In genomic region chr15:72358532-72359180, GRCh38 we compare ENCODE assay signal across 1 cellular context.
TF ChIP-seq lines count a peak whose summit lies in the region.

No MANE protein-coding gene starts in this region.

TF ChIP-seq in HepG2, 621 proteins besides CTCF, POLR2A, EP300 and RAD21 (continued from another document and continues in another):
- TF ChIP-seq KLF6 (CRISPR knock-in tag; IDR thresholded peaks at IDR 0.05) (no peak), AHDC1 (CRISPR knock-in tag; IDR thresholded peaks at IDR 0.05; ENCODE audit: borderline replicate concordance) (0 out of 2 replicates have a peak, but pooled peaks have one; percentile 37), ASH2L (IDR thresholded peaks at IDR 0.05; ENCODE audit: insufficient read length, low read depth, low read length) (no peak), RFX1 (IDR thresholded peaks at IDR 0.05) (no peak), POLR2AphosphoS2 (IDR thresholded peaks at IDR 0.05; ENCODE audit: low read depth, low read length) (no peak), THAP8 (CRISPR knock-in tag; IDR thresholded peaks at IDR 0.05; ENCODE audit: borderline replicate concordance) (no peak), FOXJ3 (CRISPR knock-in tag; IDR thresholded peaks at IDR 0.05; ENCODE audit: borderline replicate concordance) (no peak), ZFYVE20 (CRISPR knock-in tag; IDR thresholded peaks at IDR 0.05; ENCODE audit: borderline replicate concordance, low read depth) (no peak), ETV5 (CRISPR knock-in tag; IDR thresholded peaks at IDR 0.05; ENCODE audit: borderline replicate concordance) (peak; percentile 29; the same call in 1 of the 2 replicates), ZNF550 (CRISPR knock-in tag; IDR thresholded peaks at IDR 0.05; ENCODE audit: borderline replicate concordance) (no peak), NFE2 (CRISPR knock-in tag; IDR thresholded peaks at IDR 0.05) (no peak), ZNF629 (CRISPR knock-in tag; conservative IDR thresholded peaks at IDR 0.05) (no peak), PITX1 (CRISPR knock-in tag; IDR thresholded peaks at IDR 0.05) (no peak), HES4 (CRISPR knock-in tag; IDR thresholded peaks at IDR 0.05; ENCODE audit: borderline replicate concordance) (no peak), DPF2 (CRISPR knock-in tag; IDR thresholded peaks at IDR 0.05; ENCODE audit: borderline replicate concordance, low read depth) (no peak), MED8 (CRISPR knock-in tag; IDR thresholded peaks at IDR 0.05; ENCODE audit: insufficient replicate concordance) (no peak), POLR2G (IDR thresholded peaks at IDR 0.05; ENCODE audit: low read depth, low read length) (peak; percentile 61; the same call in 1 of the 2 replicates), ZNF709 (CRISPR knock-in tag; IDR thresholded peaks at IDR 0.05) (no peak), PLRG1 (conservative IDR thresholded peaks at IDR 0.05) (no peak), MAX (IDR thresholded peaks at IDR 0.05) (peak; percentile 40; the same call in 1 of the 2 replicates), SAP130 (CRISPR knock-in tag; IDR thresholded peaks at IDR 0.05; ENCODE audit: low read depth) (peak; percentile 58), HINFP (CRISPR knock-in tag; IDR thresholded peaks at IDR 0.05; ENCODE audit: low read depth) (no peak), ZNF703 (CRISPR knock-in tag; IDR thresholded peaks at IDR 0.05; ENCODE audit: borderline replicate concordance) (no peak), GATA4 (IDR thresholded peaks at IDR 0.05; ENCODE audit: borderline replicate concordance, low read depth) (no peak), PAXIP1 (CRISPR knock-in tag; conservative IDR thresholded peaks at IDR 0.05) (peak; percentile 33), KDM4B (CRISPR knock-in tag; IDR thresholded peaks at IDR 0.05) (no peak), ZNF547 (CRISPR knock-in tag; IDR thresholded peaks at IDR 0.05) (no peak), ZNF546 (CRISPR knock-in tag; conservative IDR thresholded peaks at IDR 0.05) (no peak), NR1H2 (CRISPR knock-in tag; IDR thresholded peaks at IDR 0.05; ENCODE audit: borderline replicate concordance, low read depth) (no peak), ZNF101 (CRISPR knock-in tag; IDR thresholded peaks at IDR 0.05; ENCODE audit: borderline replicate concordance, low read depth) (no peak), HNF1A (IDR thresholded peaks at IDR 0.05; ENCODE audit: low read depth) (no peak), HNF1A (CRISPR knock-in tag; IDR thresholded peaks at IDR 0.05; ENCODE audit: borderline replicate concordance) (no peak), ZNF598 (CRISPR knock-in tag; IDR thresholded peaks at IDR 0.05; ENCODE audit: borderline replicate concordance) (no peak), SRY (CRISPR knock-in tag; IDR thresholded peaks at IDR 0.05) (no peak), KLF12 (CRISPR knock-in tag; IDR thresholded peaks at IDR 0.05; ENCODE audit: borderline replicate concordance) (no peak), ZNF646 (CRISPR knock-in tag; IDR thresholded peaks at IDR 0.05) (no peak), MBD4 (IDR thresholded peaks at IDR 0.05; ENCODE audit: borderline replicate concordance, low read length) (no peak), REL (CRISPR knock-in tag; conservative IDR thresholded peaks at IDR 0.05) (no peak), ZFP37 (CRISPR knock-in tag; IDR thresholded peaks at IDR 0.05; ENCODE audit: borderline replicate concordance) (no peak), NR2F1 (CRISPR knock-in tag; IDR thresholded peaks at IDR 0.05) (no peak), ZSCAN9 (CRISPR knock-in tag; IDR thresholded peaks at IDR 0.05; ENCODE audit: borderline replicate concordance) (no peak), ZNF484 (CRISPR knock-in tag; IDR thresholded peaks at IDR 0.05; ENCODE audit: borderline replicate concordance, low read depth) (no peak)
